ENCODE assay signal across 17 cellular contexts in genomic region chr18:27780061-27780740, GRCh38.
DNase-seq lines count a peak whose midpoint lies in the region; ATAC-seq and TF ChIP-seq lines count a peak whose summit lies in the region.
"Had no signal": no experiment of that assay in that cellular context is flagged by ENCODE, and none has a peak within 500 bp of the region (broad histone marks: within the 10 kb centered on the region; RNA-seq: fewer than 3 reads in every experiment).

No MANE protein-coding gene starts in this region.

- no peak for ATAC-seq in GM19455 (IDR thresholded peaks at IDR 0.05; ENCODE audit: unreplicated experiment)
- ATAC-seq: CD8-positive, alpha-beta T cell had no signal

- no peak for TF ChIP-seq CTCF in fibroblast of pulmonary artery (IDR thresholded peaks at IDR 0.05; ENCODE audit: low read length, missing control alignments)

- no peak overlapping the region for H3K4me3 ChIP-seq in fibroblast of pulmonary artery (replicated peaks; ENCODE audit: low read depth, low read length)

- peak; percentile 62 for DNase-seq in NCI-H2171 treated with DMSO at 0.1 percent for 48 hours (lab: John Stamatoyannopoulos, UW)
- no peak for DNase-seq in NCI-H2171 (lab: John Stamatoyannopoulos, UW)
- peak; percentile 25 for DNase-seq in NCI-H446 treated with DMSO at 0.1 percent for 48 hours (lab: John Stamatoyannopoulos, UW)
- DNase-seq in fibroblast of pulmonary artery (ENCODE audit: low read depth): peak; percentile 8
- DNase-seq in NCI-H345 (lab: John Stamatoyannopoulos, UW): no peak
- no peak for DNase-seq in GF-D8 (lab: John Stamatoyannopoulos, UW)
- DNase-seq in effector CD8-positive, alpha-beta T cell (lab: John Stamatoyannopoulos, UW): no peak
- DNase-seq: CD8-positive, alpha-beta T cell; GDM1; H7; MV-4-11; NCI-H1417; NCI-H2029; NCI-H526 treated with DMSO at 0.1 percent for 48 hours; NK-92 treated with Interleukin-12 subunit alpha and Interleukin-12 subunit beta, amount 100 ng/mL, for 24 hours; SIG-M5 had no signal

Comparison
In these comparisons a context has a peak if more than half of its experiments do, and no peak if none do; other contexts are left out.
1. DNase-seq: peak in NCI-H2171 treated with DMSO at 0.1 percent for 48 hours (single experiment), NCI-H446 treated with DMSO at 0.1 percent for 48 hours (single experiment) and fibroblast of pulmonary artery (single experiment); none in NCI-H2171 (single experiment), NCI-H345 (single experiment), GF-D8 (single experiment) and effector CD8-positive, alpha-beta T cell (single experiment).